Comparison of ENCODE assay signal across 13 cellular contexts in the genomic region with DNA sequence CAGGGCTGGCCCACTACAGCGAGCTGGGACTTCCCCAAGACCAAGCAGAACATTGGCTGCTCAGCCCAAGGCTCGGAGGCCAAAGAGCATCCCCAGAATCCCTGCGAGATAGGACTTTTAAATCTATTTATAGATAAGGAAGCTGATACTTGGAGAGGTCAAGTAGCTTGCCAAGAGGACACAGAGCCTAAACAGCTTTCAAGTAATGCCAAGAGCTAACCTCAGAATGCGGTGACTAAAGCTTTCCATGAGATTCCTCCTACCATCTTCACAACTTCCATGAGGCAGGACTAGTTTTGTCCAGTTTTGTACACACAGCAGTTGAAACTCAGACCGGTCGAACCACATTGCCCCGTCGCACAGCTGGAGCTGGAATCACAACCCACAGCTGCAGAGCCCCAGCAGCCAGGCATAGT.
A peak's percentile ranks its signal among the peaks of the same experiment; 100 is the strongest.
DNase-seq lines count a peak whose midpoint lies in the region; ATAC-seq lines count a peak whose summit lies in the region.
"Had no signal": no experiment of that assay in that cellular context is flagged by ENCODE, and none has a peak within 500 bp of the region (broad histone marks: within the 10 kb centered on the region; RNA-seq: fewer than 3 reads in every experiment).

No MANE protein-coding gene starts in this region.

- ATAC-seq in GM18873 (IDR thresholded peaks at IDR 0.05; ENCODE audit: low FRiP score, unreplicated experiment), result no peak
- ATAC-seq: activated CD4-positive, CD25-positive, alpha-beta regulatory T cell treated with anti-CD3 and anti-CD28 coated beads, Interleukin-2, amount 50 U/mL, for 24 hours had no signal

- DNase-seq in ELF-1 (ENCODE audit: low read depth, low spot score), result peak; percentile 26
- DNase-seq in RKO (ENCODE audit: low spot score), result peak; percentile 48
- peak; percentile 92 for DNase-seq in fibroblast of gingiva (ENCODE audit: low read depth)
- DNase-seq in posterior vena cava (ENCODE audit: low spot score), result peak; percentile 74
- DNase-seq in pons (ENCODE audit: low spot score), result no peak
- DNase-seq in NCI-H446 (lab: John Stamatoyannopoulos, UW), result no peak
- DNase-seq in amniotic stem cell (lab: John Stamatoyannopoulos, UW), result no peak
- DNase-seq: CD4-positive, alpha-beta T cell; hypothalamus; NCI-H1048; NCI-H226 had no signal

- intact Hi-C loops in posterior vena cava (cut with DNase I), result no loop called here

Comparison
In these comparisons a context has a peak if more than half of its experiments do, and no peak if none do; other contexts are left out.
1. DNase-seq: peak in ELF-1 (single experiment), RKO (single experiment), fibroblast of gingiva (single experiment) and posterior vena cava (single experiment); none in pons (single experiment), NCI-H446 (0 of 2) and amniotic stem cell (single experiment).